In the genomic region with DNA sequence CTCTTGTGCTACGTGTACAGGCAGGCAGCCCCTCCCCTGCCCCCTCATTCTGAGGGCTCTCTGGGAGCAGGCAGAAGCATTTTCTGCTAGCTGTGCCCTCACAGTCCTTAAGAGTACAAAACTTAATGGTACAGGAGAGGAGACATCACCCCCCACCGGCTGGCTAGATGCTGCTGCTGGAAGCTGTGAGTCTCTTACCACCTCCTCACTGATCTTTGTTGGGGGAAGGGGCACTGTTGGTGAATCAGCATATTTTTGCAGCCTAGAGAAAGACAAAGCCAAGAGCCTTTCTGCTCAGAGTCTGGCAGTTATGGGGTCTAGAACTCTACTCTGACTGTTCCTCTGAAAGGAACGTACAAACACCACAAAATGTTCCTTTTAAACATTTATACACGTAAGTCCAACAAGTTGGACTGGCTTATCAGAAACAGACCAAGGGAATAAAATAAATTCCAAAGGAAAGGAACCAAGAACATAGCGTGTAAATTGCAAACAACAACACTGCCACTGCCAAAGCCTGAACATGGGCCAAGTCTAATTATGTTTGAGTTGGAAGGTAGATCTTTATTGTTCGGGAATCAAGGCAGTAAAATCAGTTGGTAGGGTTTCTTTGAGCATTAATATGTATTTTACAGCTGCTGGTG, we compare ENCODE assay signal across 11 cellular contexts. TPM values are rescaled to one million over a fixed set of nuclear protein-coding genes. Genes with fewer than 3 reads are reported as not detected.
DNase-seq lines count a peak whose midpoint lies in the region; ATAC-seq and TF ChIP-seq lines count a peak whose summit lies in the region.
"Had no signal": no experiment of that assay in that cellular context is flagged by ENCODE, and none has a peak within 500 bp of the region (broad histone marks: within the 10 kb centered on the region; RNA-seq: fewer than 3 reads in every experiment).

No MANE protein-coding gene starts in this region.

- peaks cover 0 to 8% (median 3%) of the 10 kb centered on the region in 4 donors for H3K36me3 ChIP-seq in transverse colon

- H3K36me3 Mint-ChIP-seq in activated CD8-positive, alpha-beta memory T cell treated with anti-CD3 and anti-CD28 coated beads, Interleukin-2, amount 10 ng/mL, durations not matched to agents 7 days and 5 days = peaks cover 9% of the 10 kb centered on the region
- H3K36me3 Mint-ChIP-seq in activated naive CD4-positive, alpha-beta T cell treated with anti-CD3 and anti-CD28 coated beads, Interleukin-2, amount 10 ng/mL, durations not matched to agents 7 days and 5 days = peaks cover 24% of the 10 kb centered on the region

- H3K27me3 ChIP-seq in transverse colon = no peaks in the 10 kb centered on the region

- H3K4me3 Mint-ChIP-seq in activated CD8-positive, alpha-beta memory T cell treated with anti-CD3 and anti-CD28 coated beads, Interleukin-2, amount 10 ng/mL, durations not matched to agents 7 days and 5 days = no peak overlapping the region
- H3K4me3 Mint-ChIP-seq in activated naive CD4-positive, alpha-beta T cell treated with anti-CD3 and anti-CD28 coated beads, Interleukin-2, amount 10 ng/mL, durations not matched to agents 7 days and 5 days = no peak overlapping the region
- H3K4me3 Mint-ChIP-seq: activated CD4-positive, alpha-beta T cell treated with anti-CD3 and anti-CD28 coated beads for 36 hours; stimulated activated naive CD8-positive, alpha-beta T cell treated with anti-CD3 and anti-CD28 coated beads, Interleukin-15, Interleukin-2, amounts not matched to agents 100 ng/mL and 50 ng/mL, for 24 hours had no signal

- in situ Hi-C loops in astrocyte of the spinal cord (cut with HindIII; ENCODE audit: low sequenced_read_pairs) = no loop called here
- in situ Hi-C loops in transverse colon (cut with MboI; ENCODE audit: low pct_ligation_motif_present in 1 of 4, low pct_unique_long_range_greater_than_20kb in 1 of 4, low sequenced_read_pairs in 3 of 4) = loop anchor here (5.0 to 25.0 kb wide), 4 partner anchors 112 to 319 kb away; a partner anchor contains a TSS

- no peaks in the 10 kb centered on the region for H3K27me3 Mint-ChIP-seq in activated CD8-positive, alpha-beta memory T cell treated with anti-CD3 and anti-CD28 coated beads, Interleukin-2, amount 10 ng/mL, durations not matched to agents 7 days and 5 days
- H3K27me3 Mint-ChIP-seq in activated naive CD4-positive, alpha-beta T cell treated with anti-CD3 and anti-CD28 coated beads, Interleukin-2, amount 10 ng/mL, durations not matched to agents 7 days and 5 days = no peaks in the 10 kb centered on the region
- H3K27me3 Mint-ChIP-seq: activated CD4-positive, alpha-beta T cell treated with anti-CD3 and anti-CD28 coated beads for 36 hours; stimulated activated naive CD8-positive, alpha-beta T cell treated with anti-CD3 and anti-CD28 coated beads, Interleukin-15, Interleukin-2, amounts not matched to agents 100 ng/mL and 50 ng/mL, for 24 hours had no signal

- intact Hi-C loops in left colon (cut with DNase I, micrococcal nuclease) = no loop called here
- intact Hi-C loops in transverse colon (cut with DNase I; ENCODE audit: low total_unique reads) = no loop called here

- peaks cover 6% of the 10 kb centered on the region for H3K4me1 Mint-ChIP-seq in activated CD8-positive, alpha-beta memory T cell treated with anti-CD3 and anti-CD28 coated beads, Interleukin-2, amount 10 ng/mL, durations not matched to agents 7 days and 5 days
- peaks cover 17% of the 10 kb centered on the region for H3K4me1 Mint-ChIP-seq in activated naive CD4-positive, alpha-beta T cell treated with anti-CD3 and anti-CD28 coated beads, Interleukin-2, amount 10 ng/mL, durations not matched to agents 7 days and 5 days

- ATAC-seq in activated CD8-positive, alpha-beta memory T cell treated with anti-CD3 and anti-CD28 coated beads, Interleukin-2, amount 10 ng/mL, durations not matched to agents 7 days and 5 days = no peak
- ATAC-seq in left colon = peak; percentile 82
- ATAC-seq: activated CD4-positive, alpha-beta T cell treated with anti-CD3 and anti-CD28 coated beads for 36 hours had no signal

- TF ChIP-seq CTCF in astrocyte of the spinal cord (IDR thresholded peaks at IDR 0.05; ENCODE audit: low read depth, low read length) (no peak), transverse colon (IDR thresholded peaks at IDR 0.05) (no peak)

- no peak for DNase-seq in activated CD8-positive, alpha-beta memory T cell treated with anti-CD3 and anti-CD28 coated beads, Interleukin-2, amount 10 ng/mL, durations not matched to agents 7 days and 5 days
- no peak for DNase-seq in activated CD8-positive, alpha-beta memory T cell treated with anti-CD3 and anti-CD28 coated beads for 24 hours
- DNase-seq in astrocyte of the spinal cord (ENCODE audit: low read depth, low spot score) = peak; percentile 63
- no peak for DNase-seq in left colon
- peak; percentile 44 for DNase-seq in transverse colon
- DNase-seq in T-helper 2 cell = no peak
- no peak for DNase-seq in mucosa of gallbladder (ENCODE audit: low spot score)
- no peak for DNase-seq in activated naive CD4-positive, alpha-beta T cell treated with anti-CD3 and anti-CD28 coated beads, Interleukin-2, amount 10 ng/mL, durations not matched to agents 7 days and 5 days
- DNase-seq: activated CD4-positive, alpha-beta T cell treated with anti-CD3 and anti-CD28 coated beads for 36 hours; NCI-H524 had no signal

- CTCF ChIA-PET in activated CD8-positive, alpha-beta memory T cell treated with anti-CD3 and anti-CD28 coated beads, Interleukin-2, amount 10 ng/mL, durations not matched to agents 7 days and 5 days (lab: Charles Lee) = interaction anchor here (14.5 kb wide), 1 partner anchor 127 kb away, joined by 401 read pairs; no protein-coding TSS in a partner anchor
- CTCF ChIA-PET in activated naive CD4-positive, alpha-beta T cell treated with anti-CD3 and anti-CD28 coated beads, Interleukin-2, amount 10 ng/mL, durations not matched to agents 7 days and 5 days (lab: Charles Lee) = interaction anchor here (1.0 to 14.2 kb wide), 5 partner anchors 11 to 150 kb away, joined by 3 to 197 read pairs (median 29); a partner anchor contains a TSS

- TF ChIP-seq POLR2A in transverse colon (IDR thresholded peaks at IDR 0.05) = no peak

- H3K27ac ChIP-seq in transverse colon = peak overlapping the region; percentile 67 to 76 (median 70)

- no peaks in the 10 kb centered on the region for H3K9me3 Mint-ChIP-seq in activated CD8-positive, alpha-beta memory T cell treated with anti-CD3 and anti-CD28 coated beads, Interleukin-2, amount 10 ng/mL, durations not matched to agents 7 days and 5 days (ENCODE audit: low read depth)
- H3K9me3 Mint-ChIP-seq in activated naive CD4-positive, alpha-beta T cell treated with anti-CD3 and anti-CD28 coated beads, Interleukin-2, amount 10 ng/mL, durations not matched to agents 7 days and 5 days = no peaks in the 10 kb centered on the region
- H3K9me3 Mint-ChIP-seq: stimulated activated naive CD8-positive, alpha-beta T cell treated with anti-CD3 and anti-CD28 coated beads, Interleukin-15, Interleukin-2, amounts not matched to agents 100 ng/mL and 50 ng/mL, for 24 hours had no signal

- H3K4me1 ChIP-seq in transverse colon = peaks cover 9 to 43% (median 27%) of the 10 kb centered on the region in 4 donors

- WGBS in transverse colon (ENCODE audit: low coverage in 1 of 2), 2 donors = 16 to 42% methylated on average over 2 to 6 of the region's 6 CpGs

- no peaks in the 10 kb centered on the region for H3K9me3 ChIP-seq in transverse colon

- H3K27ac Mint-ChIP-seq in activated CD8-positive, alpha-beta memory T cell treated with anti-CD3 and anti-CD28 coated beads, Interleukin-2, amount 10 ng/mL, durations not matched to agents 7 days and 5 days = peak overlapping the region; percentile 12
- no peak overlapping the region for H3K27ac Mint-ChIP-seq in activated naive CD4-positive, alpha-beta T cell treated with anti-CD3 and anti-CD28 coated beads, Interleukin-2, amount 10 ng/mL, durations not matched to agents 7 days and 5 days
- H3K27ac Mint-ChIP-seq: stimulated activated naive CD8-positive, alpha-beta T cell treated with anti-CD3 and anti-CD28 coated beads, Interleukin-15, Interleukin-2, amounts not matched to agents 100 ng/mL and 50 ng/mL, for 24 hours had no signal

- H3K4me3 ChIP-seq in astrocyte of the spinal cord (ENCODE audit: low read depth, low read length) (no peak overlapping the region), transverse colon (no peak overlapping the region)

- no peak for TF ChIP-seq EP300 in transverse colon (IDR thresholded peaks at IDR 0.05; ENCODE audit: low read depth)

RNA-seq across cellular contexts. Expression of a gene that starts 27.2 kb away (rescaled TPM):
- 100 to 1,000 TPM; 120 to 140 TPM for total RNA-seq in activated CD8-positive, alpha-beta memory T cell treated with anti-CD3 and anti-CD28 coated beads, Interleukin-2, amount 10 ng/mL, durations not matched to agents 7 days and 5 days
- total RNA-seq in left colon (10 to 100 TPM; 90.8 to 92.9 TPM), transverse colon (100 to 1,000 TPM; 144 to 420 (median 208) TPM), mucosa of gallbladder (95.0 TPM)

RNA-seq across cellular contexts. Expression of a gene that starts 53.0 kb away (rescaled TPM):
- 10 to 100 TPM; 41.8 to 47.7 TPM for total RNA-seq in activated CD8-positive, alpha-beta memory T cell treated with anti-CD3 and anti-CD28 coated beads, Interleukin-2, amount 10 ng/mL, durations not matched to agents 7 days and 5 days
- total RNA-seq in left colon (10 to 100 TPM; 21.6 to 32.5 TPM), transverse colon (100 to 1,000 TPM in 1 of 4 donors, 10 to 100 TPM in 3; 23.2 to 112 (median 29.4) TPM), mucosa of gallbladder (35.9 TPM)

Comparison
In these comparisons a context has a peak if more than half of its experiments do, and no peak if none do; other contexts are left out.
1. DNase-seq: peak in astrocyte of the spinal cord (single experiment) and transverse colon (single experiment); none in activated CD8-positive, alpha-beta memory T cell treated with anti-CD3 and anti-CD28 coated beads, Interleukin-2, amount 10 ng/mL, durations not matched to agents 7 days and 5 days (single experiment), activated CD8-positive, alpha-beta memory T cell treated with anti-CD3 and anti-CD28 coated beads for 24 hours (single experiment), left colon (0 of 2), T-helper 2 cell (0 of 5), mucosa of gallbladder (single experiment) and activated naive CD4-positive, alpha-beta T cell treated with anti-CD3 and anti-CD28 coated beads, Interleukin-2, amount 10 ng/mL, durations not matched to agents 7 days and 5 days (single experiment).